ENCODE assay signal across 23 cellular contexts in genomic region chr7:135388616-135389015, GRCh38.
DNase-seq lines count a peak whose midpoint lies in the region; ATAC-seq and TF ChIP-seq lines count a peak whose summit lies in the region.
"Had no signal": no experiment of that assay in that cellular context is flagged by ENCODE, and none has a peak within 500 bp of the region (broad histone marks: within the 10 kb centered on the region; RNA-seq: fewer than 3 reads in every experiment).

No MANE protein-coding gene starts in this region.

- ATAC-seq in WTC11 (peak; percentile 55), GM18858 (IDR thresholded peaks at IDR 0.05; ENCODE audit: unreplicated experiment) (no peak), HG02885 (IDR thresholded peaks at IDR 0.05; ENCODE audit: poor library complexity, unreplicated experiment) (no peak), GM21526 (IDR thresholded peaks at IDR 0.05; ENCODE audit: low FRiP score, unreplicated experiment) (no peak), HG02642 (IDR thresholded peaks at IDR 0.05; ENCODE audit: poor library complexity, unreplicated experiment) (no peak)
- ATAC-seq: A549, GM12878, HCT116 had no signal

- H3K36me3 Mint-ChIP-seq in WTC11 = no peaks in the 10 kb centered on the region

- CTCF ChIA-PET in WTC11 (lab: Charles Lee) = no interaction called here

- DNase-seq in H7 (peak; percentile 15), WTC11 (ENCODE audit: low spot score) (no peak)
- DNase-seq: 8988T; ACHN; AML-193; BE2C; CD4-positive, alpha-beta T cell; CD8-positive, alpha-beta memory T cell; DMS 273 treated with DMSO at 0.1 percent for 48 hours; DMS79; EL; GDM1; GM23248 had no signal

- H3K4me3 Mint-ChIP-seq in WTC11 = no peak overlapping the region
- H3K4me3 Mint-ChIP-seq: CD14-positive monocyte; CD4-positive, alpha-beta T cell; CD8-positive, alpha-beta memory T cell had no signal

- no peaks in the 10 kb centered on the region; the same call in 1 of the 2 replicates for H3K36me3 ChIP-seq in H7 (replicated peaks; ENCODE audit: control insufficient read depth, insufficient read depth, low read length)
- H3K36me3 ChIP-seq in HUES48 (ENCODE audit: control insufficient read depth, insufficient read depth, low read length) = peaks cover 10% of the 10 kb centered on the region; the same call in 1 of the 2 replicates

- H3K27ac Mint-ChIP-seq in WTC11 = no peak overlapping the region
- H3K27ac Mint-ChIP-seq: CD14-positive monocyte; CD4-positive, alpha-beta T cell; CD8-positive, alpha-beta memory T cell had no signal

- H3K9ac ChIP-seq in HUES48 (ENCODE audit: low read depth, low read length) = no peak overlapping the region
- H3K9ac ChIP-seq: BLaER1 treated with 17β-estradiol and CSF1 and Interleukin-3, amounts not matched to agents 10 nM and 100 nM; GM23248 had no signal

- H3K4me3 ChIP-seq in H7 (ENCODE audit: insufficient read depth, low read depth, low read length) (no peak overlapping the region), HUES48 (ENCODE audit: low read depth, low read length) (no peak overlapping the region)
- H3K4me3 ChIP-seq: A549; BLaER1 treated with 17β-estradiol and CSF1 and Interleukin-3, amounts not matched to agents 10 nM and 100 nM; GM12878; GM23248 had no signal

- peaks cover 21% of the 10 kb centered on the region for H3K4me1 Mint-ChIP-seq in WTC11
- H3K4me1 Mint-ChIP-seq: CD14-positive monocyte had no signal

- H3K9me3 Mint-ChIP-seq in WTC11 = no peaks in the 10 kb centered on the region
- H3K9me3 Mint-ChIP-seq: CD14-positive monocyte; CD4-positive, alpha-beta T cell; CD8-positive, alpha-beta memory T cell had no signal

- peak overlapping the region; percentile 61 for H3K27ac ChIP-seq in HUES48 (ENCODE audit: low read depth, low read length)
- H3K27ac ChIP-seq: A549; BLaER1 treated with 17β-estradiol and CSF1 and Interleukin-3, amounts not matched to agents 10 nM and 100 nM; GM23248 had no signal

- H3K4me1 ChIP-seq in HUES48 (ENCODE audit: control insufficient read depth, insufficient read depth, low read length) = peaks cover 33% of the 10 kb centered on the region
- H3K4me1 ChIP-seq: A549 had no signal

- H3K27me3 ChIP-seq in H7 (ENCODE audit: control insufficient read depth, insufficient read depth, low read length) (no peaks in the 10 kb centered on the region), HUES48 (ENCODE audit: control insufficient read depth, insufficient read depth, low read length) (no peaks in the 10 kb centered on the region)
- H3K27me3 ChIP-seq: BE2C; BLaER1 treated with 17β-estradiol and CSF1 and Interleukin-3, amounts not matched to agents 10 nM and 100 nM had no signal

- no peaks in the 10 kb centered on the region for H3K27me3 Mint-ChIP-seq in WTC11 (ENCODE audit: low read depth)
- H3K27me3 Mint-ChIP-seq: CD4-positive, alpha-beta T cell; CD8-positive, alpha-beta memory T cell had no signal

- no peaks in the 10 kb centered on the region for H3K9me3 ChIP-seq in HUES48 (ENCODE audit: control insufficient read depth, insufficient read depth, low read length)
- H3K9me3 ChIP-seq: A549; BE2C; BLaER1 treated with 17β-estradiol and CSF1 and Interleukin-3, amounts not matched to agents 10 nM and 100 nM had no signal

- no peak for TF ChIP-seq CTCF in WTC11 (IDR thresholded peaks at IDR 0.05)

- POLR2A ChIA-PET in WTC11 (lab: Charles Lee) = no interaction called here

TF ChIP-seq in WTC11, 78 proteins besides CTCF, POLR2A, EP300 and RAD21:
- TF ChIP-seq IRF2 (CRISPR knock-in tag; IDR thresholded peaks at IDR 0.05; ENCODE audit: borderline replicate concordance, low read depth) (no peak), CREM (CRISPR knock-in tag; IDR thresholded peaks at IDR 0.05) (no peak), SOX15 (CRISPR knock-in tag; IDR thresholded peaks at IDR 0.05) (no peak)
